In the genomic region with DNA sequence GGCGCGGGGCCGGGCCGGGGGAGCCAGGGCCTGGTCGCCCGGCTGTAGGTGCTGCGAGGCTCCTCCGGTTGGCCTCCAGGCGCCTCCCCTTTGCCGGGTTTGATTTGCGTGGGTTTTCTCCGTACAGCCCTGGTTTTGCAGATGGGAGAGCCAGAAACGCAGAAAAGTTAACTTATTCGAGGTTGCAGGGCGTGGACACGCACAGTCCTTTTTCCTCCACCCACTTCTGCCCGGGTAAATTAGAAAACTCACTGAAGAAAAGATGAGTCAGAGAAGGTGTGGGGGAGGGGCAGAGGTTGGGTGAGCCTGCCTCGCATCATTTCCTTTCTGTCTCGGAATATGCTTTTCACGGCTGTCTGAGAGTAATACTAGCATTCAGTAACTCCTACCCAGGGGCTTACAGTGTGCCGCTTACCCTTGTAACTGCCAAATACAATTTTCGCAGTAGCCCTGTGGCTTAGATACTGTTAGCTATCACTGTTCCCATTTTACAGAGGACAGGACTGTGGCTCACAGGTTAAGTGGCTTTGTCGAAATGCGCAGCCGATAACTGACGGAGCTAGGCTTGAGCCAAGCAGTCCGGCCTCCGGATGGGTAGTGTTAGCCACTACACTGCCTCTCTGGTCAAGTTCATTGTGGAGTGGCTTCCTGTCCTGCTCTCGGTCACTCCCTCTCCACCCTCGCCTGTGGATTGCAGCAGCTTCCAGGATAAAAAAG, we compare ENCODE assay signal across 8 cellular contexts. TPM values are rescaled to one million over a fixed set of nuclear protein-coding genes. Genes with fewer than 3 reads are reported as not detected.
DNase-seq lines count a peak whose midpoint lies in the region; TF ChIP-seq lines count a peak whose summit lies in the region.

No MANE protein-coding gene starts in this region.

- peak overlapping the region; percentile 95 to 97 for H3K9ac ChIP-seq in colonic mucosa (ENCODE audit: low read depth in 2 of 2, low read length in 2 of 2)
- H3K9ac ChIP-seq in liver (ENCODE audit: low read depth in 1 of 2, low read length in 2 of 2) = peak overlapping the region; percentile 40 to 93

- H3K4me1 ChIP-seq in colonic mucosa (peaks cover 11% of the 10 kb centered on the region), liver (ENCODE audit: control insufficient read depth in 4 of 4, insufficient read depth in 4 of 4, low read length in 3 of 4) (peaks cover 4 to 30% (median 14%) of the 10 kb centered on the region in 4 donors)

- H3K36me3 ChIP-seq in colonic mucosa (peaks cover 6% of the 10 kb centered on the region), liver (ENCODE audit: control insufficient read depth in 4 of 4, insufficient read depth in 3 of 4, low read depth in 1 of 4, low read length in 3 of 4) (peaks cover 0 to 17% (median 8%) of the 10 kb centered on the region in 4 donors)

- TF ChIP-seq CTCF in GM10248 (IDR thresholded peaks at IDR 0.05; ENCODE audit: control extremely low read depth, extremely low read depth, low read depth, missing control alignments) (no peak), colonic mucosa (IDR thresholded peaks at IDR 0.05) (no peak), liver (IDR thresholded peaks at IDR 0.05; ENCODE audit: low read depth, low read length, missing input control) (no peak)

- intact Hi-C loops in colonic mucosa (cut with DNase I) = no loop called here

- peak overlapping the region; percentile 92 for H3K4me3 ChIP-seq in colonic mucosa
- H3K4me3 ChIP-seq in liver (ENCODE audit: low read depth in 1 of 3, low read length in 3 of 3) = peak overlapping the region; percentile 71 to 94 (median 92)

- H3K27me3 ChIP-seq in colonic mucosa (no peaks in the 10 kb centered on the region), liver (ENCODE audit: control insufficient read depth in 4 of 4, insufficient read depth in 4 of 4, low read length in 3 of 4) (no peaks in the 10 kb centered on the region)

- DNase-seq in GM10248 (ENCODE audit: extremely low spot score) (peak; percentile 66), HCEC 1CT (peak; percentile 77), MV-4-11 (lab: John Stamatoyannopoulos, UW) (peak; percentile 83), colonic mucosa (peak; percentile 92), iPS-NIHi11 (ENCODE audit: low spot score) (no peak)
- peak; percentile 82 for DNase-seq in activated CD4-positive, alpha-beta T cell treated with anti-CD3 and anti-CD28 coated beads for 1 hour
- peak; percentile 83 for DNase-seq in stimulated activated CD4-positive, alpha-beta T cell treated with anti-CD3 and anti-CD28 coated beads, Interleukin-4, amount 100 ng/mL, for 1 hour

- CTCF ChIA-PET in GM10248 (lab: Yijun Ruan, JAX) = interaction anchor here (1.3 to 1.6 kb wide), 4 partner anchors 285 to 295 kb away, joined by 3 to 5 read pairs (median 3); no protein-coding TSS in a partner anchor

- WGBS in liver = 7% methylated on average over 30 of the region's 30 CpGs

- POLR2A ChIA-PET in GM10248 (lab: Yijun Ruan, JAX) = no interaction called here

- H3K27ac ChIP-seq in colonic mucosa (peak overlapping the region; percentile 98), liver (ENCODE audit: low read depth in 1 of 2, low read length in 2 of 2) (peak overlapping the region; percentile 91 to 97)

- H3K9me3 ChIP-seq in colonic mucosa = no peaks in the 10 kb centered on the region
- no peaks in the 10 kb centered on the region for H3K9me3 ChIP-seq in liver (ENCODE audit: control insufficient read depth in 4 of 4, low read length in 3 of 4)

- no peak for TF ChIP-seq RAD21 in liver (IDR thresholded peaks at IDR 0.05)

TF ChIP-seq in liver, 16 proteins besides CTCF, POLR2A, EP300 and RAD21:
- peak; percentile 81 to 83 for TF ChIP-seq JUND (IDR thresholded peaks at IDR 0.05)
- no peak for TF ChIP-seq YY1 (IDR thresholded peaks at IDR 0.05)
- TF ChIP-seq, protein P1, sequence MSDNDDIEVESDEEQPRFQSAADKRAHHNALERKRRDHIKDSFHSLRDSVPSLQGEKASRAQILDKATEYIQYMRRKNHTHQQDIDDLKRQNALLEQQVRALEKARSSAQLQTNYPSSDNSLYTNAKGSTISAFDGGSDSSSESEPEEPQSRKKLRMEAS (IDR thresholded peaks at IDR 0.05) = no peak
TF ChIP-seq in liver: peak in this region for 1.

RNA-seq across cellular contexts. Expression of a gene that starts 0.8 kb away (rescaled TPM):
- total RNA-seq in colonic mucosa (10 to 100 TPM; 36.6 to 37.7 TPM), liver (10 to 100 TPM; 14.0 to 17.3 TPM)
- 10 to 100 TPM in 1 of 2 donors, 1 to 10 TPM in 1; 1.8 to 15.6 TPM for polyA plus RNA-seq in liver
